In genomic region chr6:2958331-2958711, GRCh38 we compare ENCODE assay signal across 17 cellular contexts. TPM values are rescaled to one million over a fixed set of nuclear protein-coding genes. Genes with fewer than 3 reads are reported as not detected.
DNase-seq lines count a peak whose midpoint lies in the region; ATAC-seq and TF ChIP-seq lines count a peak whose summit lies in the region.
"Had no signal": no experiment of that assay in that cellular context is flagged by ENCODE, and none has a peak within 500 bp of the region (broad histone marks: within the 10 kb centered on the region; RNA-seq: fewer than 3 reads in every experiment).

No MANE protein-coding gene starts in this region.

- TF ChIP-seq POLR2A in upper lobe of left lung (IDR thresholded peaks at IDR 0.05), result no peak

- CTCF ChIA-PET in activated CD4-positive, alpha-beta T cell treated with anti-CD3 and anti-CD28 coated beads for 36 hours (lab: Charles Lee), result interaction anchor here (1.2 kb wide), 1 partner anchor 15 kb away, joined by 4 read pairs; no protein-coding TSS in a partner anchor

- 27 to 35% methylated on average over 3 to 17 of the region's 18 CpGs for WGBS in upper lobe of left lung, 2 donors

- H3K4me1 ChIP-seq in upper lobe of left lung, result peaks cover 64 to 69% (median 65%) of the 10 kb centered on the region in 4 donors

- H3K9me3 ChIP-seq in upper lobe of left lung, result no peaks in the 10 kb centered on the region

- peak overlapping the region; percentile 70 to 84 (median 82) for H3K27ac ChIP-seq in upper lobe of left lung
- H3K27ac ChIP-seq: 22Rv1 had no signal

- POLR2A ChIA-PET in activated CD4-positive, alpha-beta T cell treated with anti-CD3 and anti-CD28 coated beads for 36 hours (lab: Charles Lee), result no interaction called here
- POLR2A ChIA-PET in naive thymus-derived CD8-positive, alpha-beta T cell (lab: Charles Lee), result interaction anchor here (0.9 to 5.0 kb wide), 9 partner anchors 8 to 117 kb away, joined by 3 to 29 read pairs (median 8); partner anchors contain the start of genes SERPINB1 and SERPINB6

- peaks cover 6 to 33% (median 13%) of the 10 kb centered on the region in 4 donors for H3K36me3 ChIP-seq in upper lobe of left lung

- no peaks in the 10 kb centered on the region for H3K9me3 Mint-ChIP-seq in activated CD4-positive, alpha-beta T cell treated with anti-CD3 and anti-CD28 coated beads for 36 hours (ENCODE audit: low read depth)
- no peaks in the 10 kb centered on the region for H3K9me3 Mint-ChIP-seq in naive thymus-derived CD8-positive, alpha-beta T cell
- H3K9me3 Mint-ChIP-seq: memory B cell had no signal

- TF ChIP-seq EP300 in upper lobe of left lung (IDR thresholded peaks at IDR 0.05), result no peak

- H3K27me3 ChIP-seq in upper lobe of left lung, result no peaks in the 10 kb centered on the region

- DNase-seq in activated CD4-positive, alpha-beta T cell treated with anti-CD3 and anti-CD28 coated beads for 36 hours, result peak; percentile 20
- DNase-seq in activated CD4-positive, alpha-beta T cell treated with anti-CD3 and anti-CD28 coated beads, Interleukin-2, amount 50 U/mL, for 1 hour, result no peak
- peak in 5 of 10 donors; percentile 26 to 68 (median 50) for DNase-seq in naive thymus-derived CD8-positive, alpha-beta T cell
- DNase-seq in upper lobe of left lung (peak; percentile 80 to 87), DMS 273 treated with DMSO at 0.1 percent for 48 hours (lab: John Stamatoyannopoulos, UW) (no peak), mesenteric fat pad (ENCODE audit: low spot score) (no peak)
- DNase-seq: central memory CD4-positive, alpha-beta T cell; NCI-H1092; NCI-H2227 treated with DMSO at 0.1 percent for 48 hours; stimulated activated CD4-positive, alpha-beta T cell treated with anti-CD3 and anti-CD28 coated beads, Interleukin-4, amount 100 ng/mL, for 24 hours had no signal

- no peak overlapping the region for H3K27ac Mint-ChIP-seq in activated CD4-positive, alpha-beta T cell treated with anti-CD3 and anti-CD28 coated beads for 36 hours
- peak overlapping the region; percentile 56 to 96 (median 88) for H3K27ac Mint-ChIP-seq in naive thymus-derived CD8-positive, alpha-beta T cell
- H3K27ac Mint-ChIP-seq: memory B cell had no signal

- intact Hi-C loops in activated CD4-positive, alpha-beta T cell treated with anti-CD3 and anti-CD28 coated beads for 36 hours (cut with DNase I, micrococcal nuclease), result no loop called here

- H3K36me3 Mint-ChIP-seq in activated CD4-positive, alpha-beta T cell treated with anti-CD3 and anti-CD28 coated beads for 36 hours (ENCODE audit: low read depth), result peaks cover 1% of the 10 kb centered on the region
- H3K36me3 Mint-ChIP-seq in naive thymus-derived CD8-positive, alpha-beta T cell, result peaks cover 0 to 16% (median 9%) of the 10 kb centered on the region in 3 donors
- H3K36me3 Mint-ChIP-seq: memory B cell had no signal

- no peak overlapping the region for H3K4me3 ChIP-seq in upper lobe of left lung

- H3K4me3 Mint-ChIP-seq in activated CD4-positive, alpha-beta T cell treated with anti-CD3 and anti-CD28 coated beads for 36 hours, result no peak overlapping the region
- peak overlapping the region in 5 of 10 donors; percentile 47 to 70 (median 56) for H3K4me3 Mint-ChIP-seq in naive thymus-derived CD8-positive, alpha-beta T cell
- H3K4me3 Mint-ChIP-seq: memory B cell had no signal

- no peak for ATAC-seq in activated CD4-positive, alpha-beta T cell treated with anti-CD3 and anti-CD28 coated beads for 36 hours
- ATAC-seq in esophagus mucosa (peak; percentile 20), upper lobe of left lung (ENCODE audit: low FRiP score in 2 of 2) (peak; percentile 68 to 77), GM18520 (IDR thresholded peaks at IDR 0.05; ENCODE audit: unreplicated experiment) (no peak)
- ATAC-seq in naive thymus-derived CD8-positive, alpha-beta T cell, result peak; percentile 81 to 84
- ATAC-seq: activated CD4-positive, CD25-positive, alpha-beta regulatory T cell treated with anti-CD3 and anti-CD28 coated beads, Interleukin-2, amount 50 U/mL, for 24 hours; HCT116; SK-N-SH treated with all-trans-retinoic acid at 6 μM for 48 hours had no signal

- no peaks in the 10 kb centered on the region for H3K27me3 Mint-ChIP-seq in activated CD4-positive, alpha-beta T cell treated with anti-CD3 and anti-CD28 coated beads for 36 hours
- H3K27me3 Mint-ChIP-seq in naive thymus-derived CD8-positive, alpha-beta T cell, result no peaks in the 10 kb centered on the region
- H3K27me3 Mint-ChIP-seq: memory B cell had no signal

- H3K4me1 Mint-ChIP-seq in activated CD4-positive, alpha-beta T cell treated with anti-CD3 and anti-CD28 coated beads for 36 hours, result peaks cover 4% of the 10 kb centered on the region
- peaks cover 16 to 54% (median 33%) of the 10 kb centered on the region in 4 donors for H3K4me1 Mint-ChIP-seq in naive thymus-derived CD8-positive, alpha-beta T cell
- H3K4me1 Mint-ChIP-seq: memory B cell had no signal

- no peak for TF ChIP-seq CTCF in upper lobe of left lung (IDR thresholded peaks at IDR 0.05)

RNA-seq across cellular contexts. Expression of gene SERPINB6, which starts 13.0 kb away (rescaled TPM):
- total RNA-seq in activated CD4-positive, alpha-beta T cell treated with anti-CD3 and anti-CD28 coated beads for 36 hours, result 10 to 100 TPM; 36.2 to 41.3 TPM
- total RNA-seq in esophagus mucosa (78.8 TPM), upper lobe of left lung (100 to 1,000 TPM; 133 to 181 (median 150) TPM), mesenteric fat pad (127 TPM)
- 100 to 1,000 TPM; 125 to 134 TPM for total RNA-seq in naive thymus-derived CD8-positive, alpha-beta T cell
- 100 to 1,000 TPM; 128 to 152 (median 141) TPM for polyA plus RNA-seq in naive thymus-derived CD8-positive, alpha-beta T cell

RNA-seq across cellular contexts. Expression of gene NQO2, which starts 41.4 kb away (rescaled TPM):
- 10 to 100 TPM; 40.7 to 44.2 TPM for total RNA-seq in activated CD4-positive, alpha-beta T cell treated with anti-CD3 and anti-CD28 coated beads for 36 hours
- total RNA-seq in esophagus mucosa (31.6 TPM), upper lobe of left lung (10 to 100 TPM; 10.6 to 34.3 (median 18.6) TPM), mesenteric fat pad (54.4 TPM)
- total RNA-seq in naive thymus-derived CD8-positive, alpha-beta T cell, result 10 to 100 TPM; 21.0 to 21.4 TPM
- 10 to 100 TPM; 37.9 to 48.1 (median 39.0) TPM for polyA plus RNA-seq in naive thymus-derived CD8-positive, alpha-beta T cell

RNA-seq across cellular contexts. Expression of gene SERPINB9, which starts 55.2 kb away (rescaled TPM):
- total RNA-seq in activated CD4-positive, alpha-beta T cell treated with anti-CD3 and anti-CD28 coated beads for 36 hours, result 100 to 1,000 TPM in 1 of 2 experiments, 10 to 100 TPM in 1; 90.0 to 109 TPM
- total RNA-seq in esophagus mucosa (8.4 TPM), upper lobe of left lung (10 to 100 TPM in 2 of 6 donors, 1 to 10 TPM in 4; 7.7 to 14.0 (median 9.3) TPM), mesenteric fat pad (17.4 TPM)
- total RNA-seq in naive thymus-derived CD8-positive, alpha-beta T cell, result 10 to 100 TPM; 56.6 to 57.1 TPM
- polyA plus RNA-seq in naive thymus-derived CD8-positive, alpha-beta T cell, result 10 to 100 TPM; 29.9 to 37.2 (median 35.0) TPM

Comparison
In these comparisons a context has a peak if more than half of its experiments do, and no peak if none do; other contexts are left out.
1. DNase-seq: peak in activated CD4-positive, alpha-beta T cell treated with anti-CD3 and anti-CD28 coated beads for 36 hours (single experiment) and upper lobe of left lung (2 of 2); none in activated CD4-positive, alpha-beta T cell treated with anti-CD3 and anti-CD28 coated beads, Interleukin-2, amount 50 U/mL, for 1 hour (single experiment), DMS 273 treated with DMSO at 0.1 percent for 48 hours (single experiment) and mesenteric fat pad (single experiment).
2. ATAC-seq: peak in esophagus mucosa (single experiment), naive thymus-derived CD8-positive, alpha-beta T cell (2 of 2) and upper lobe of left lung (2 of 2); none in activated CD4-positive, alpha-beta T cell treated with anti-CD3 and anti-CD28 coated beads for 36 hours (single experiment) and GM18520 (single experiment).